Comparison of ENCODE assay signal across 19 cellular contexts in genomic region chr18:74411475-74411874, GRCh38. TPM values are rescaled to one million over a fixed set of nuclear protein-coding genes. Genes with fewer than 3 reads are reported as not detected.
A peak's percentile ranks its signal among the peaks of the same experiment; 100 is the strongest.
DNase-seq lines count a peak whose midpoint lies in the region; FAIRE-seq and TF ChIP-seq lines count a peak whose summit lies in the region.
"Had no signal": no experiment of that assay in that cellular context is flagged by ENCODE, and none has a peak within 500 bp of the region (broad histone marks: within the 10 kb centered on the region; RNA-seq: fewer than 3 reads in every experiment).

No MANE protein-coding gene starts in this region.

- H3K23ac ChIP-seq in H1 (ENCODE audit: insufficient read length), result no peak overlapping the region

- no peak overlapping the region for H2AFZ ChIP-seq in H1 (ENCODE audit: low read length)

- peaks cover 29% of the 10 kb centered on the region for H3K27me3 Mint-ChIP-seq in activated naive CD4-positive, alpha-beta T cell treated with anti-CD3 and anti-CD28 coated beads, Interleukin-2, amount 10 ng/mL, durations not matched to agents 7 days and 5 days
- H3K27me3 Mint-ChIP-seq in T-helper 1 cell treated with Interleukin-12 subunit alpha and Interleukin-12 subunit beta and Interleukin-4 antibody, amounts not matched to agents 30 μg/mL and 1 μg/mL, for 36 hours (ENCODE audit: low read depth), result peaks cover 3% of the 10 kb centered on the region

- no peak overlapping the region; the same call in 1 of the 2 replicates for H3K18ac ChIP-seq in H1 (ENCODE audit: extremely low read depth, low read length)

- H3K9ac ChIP-seq in H1 (replicated peaks in 1 of 4; ENCODE audit: extremely low read depth in 1 of 4, low read depth in 3 of 4, low read length in 3 of 4), result no peak overlapping the region

- no peak overlapping the region for H3K4me2 ChIP-seq in H1 (ENCODE audit: insufficient read depth in 1 of 2, low read depth in 2 of 2, low read length in 2 of 2)

- peaks cover 0 to 10% (median 5%) of the 10 kb centered on the region in 4 experiments; a peak in 6 of 7 replicates for H3K4me1 ChIP-seq in H1 (replicated peaks in 1 of 4; ENCODE audit: control insufficient read depth in 3 of 4, insufficient read depth in 4 of 4, low read length in 3 of 4)
- no peaks in the 10 kb centered on the region for H3K4me1 ChIP-seq in stomach
- H3K4me1 ChIP-seq in sigmoid colon, result peaks cover 0 to 10% (median 3%) of the 10 kb centered on the region in 4 donors
- H3K4me1 ChIP-seq: Caco-2, HAP-1 had no signal

- intact Hi-C loops in stomach (cut with DNase I; ENCODE audit: low total_unique reads) (no loop called here), sigmoid colon (cut with DNase I) (no loop called here)

- 0 out of 2 replicates have a peak overlapping the region, but pooled peaks have one; percentile 49 for H2BK5ac ChIP-seq in H1 (ENCODE audit: low read depth, low read length)

- no peak overlapping the region for H3K14ac ChIP-seq in H1 (ENCODE audit: insufficient read length)

- H2BK120ac ChIP-seq in H1 (replicated peaks; ENCODE audit: low read depth, low read length), result no peak overlapping the region

- H3K36me3 ChIP-seq in H1 (ENCODE audit: control insufficient read depth in 2 of 4, insufficient read depth in 4 of 4, low read length in 3 of 4), result no peaks in the 10 kb centered on the region
- H3K36me3 ChIP-seq in stomach, result no peaks in the 10 kb centered on the region
- no peaks in the 10 kb centered on the region for H3K36me3 ChIP-seq in sigmoid colon
- H3K36me3 ChIP-seq: HAP-1 had no signal

- no peak overlapping the region for H2BK12ac ChIP-seq in H1 (ENCODE audit: low read depth, low read length)

- TF ChIP-seq EP300 in H1 (IDR thresholded peaks at IDR 0.05; ENCODE audit: borderline replicate concordance in 1 of 2, low read depth in 2 of 2, low read length in 2 of 2) (no peak), stomach (IDR thresholded peaks at IDR 0.05) (no peak), sigmoid colon (IDR thresholded peaks at IDR 0.05) (no peak)

- no peak overlapping the region for H3K4me3 ChIP-seq in H1 (ENCODE audit: extremely low read depth in 1 of 4, insufficient read depth in 2 of 4, low read depth in 3 of 4, low read length in 4 of 4)
- no peak overlapping the region for H3K4me3 ChIP-seq in stomach
- no peak overlapping the region for H3K4me3 ChIP-seq in sigmoid colon
- H3K4me3 ChIP-seq: HAP-1 had no signal

- no peaks in the 10 kb centered on the region for H3K9me3 ChIP-seq in H1 (ENCODE audit: insufficient read depth in 2 of 2, low read depth in 1 of 2, low read length in 1 of 2)
- no peaks in the 10 kb centered on the region for H3K9me3 ChIP-seq in stomach
- H3K9me3 ChIP-seq in sigmoid colon, result no peaks in the 10 kb centered on the region
- H3K9me3 ChIP-seq: Caco-2, HAP-1 had no signal

- H4K5ac ChIP-seq in H1 (ENCODE audit: insufficient read length, low read depth, low read length), result no peak overlapping the region

- TF ChIP-seq CTCF in H1 (IDR thresholded peaks at IDR 0.05; ENCODE audit: control extremely low read depth in 1 of 3, insufficient read depth in 1 of 3, low read depth in 1 of 3, low read length in 3 of 3), result no peak
- no peak for TF ChIP-seq CTCF in stomach (IDR thresholded peaks at IDR 0.05)
- TF ChIP-seq CTCF in GM20000 (IDR thresholded peaks at IDR 0.05; ENCODE audit: extremely low read depth, missing control alignments), result no peak
- no peak for TF ChIP-seq CTCF in sigmoid colon (IDR thresholded peaks at IDR 0.05)

- H3K79me2 ChIP-seq in H1 (ENCODE audit: control insufficient read depth in 1 of 2, insufficient read depth in 2 of 2, low read length in 2 of 2), result no peaks in the 10 kb centered on the region

- no peak for FAIRE-seq in H1 (lab: Jason Lieb, UNC)
- FAIRE-seq: HTR-8/SVneo had no signal

- no peak overlapping the region for H3K4ac ChIP-seq in H1 (replicated peaks; ENCODE audit: insufficient read length, low read depth, low read length)

- H4K20me1 ChIP-seq in H1 (replicated peaks in 1 of 2; ENCODE audit: control insufficient read depth in 1 of 2, insufficient read depth in 2 of 2, low read length in 2 of 2), result no peaks in the 10 kb centered on the region

- H3K4me3 Mint-ChIP-seq in activated naive CD4-positive, alpha-beta T cell treated with anti-CD3 and anti-CD28 coated beads, Interleukin-2, amount 10 ng/mL, durations not matched to agents 7 days and 5 days, result no peak overlapping the region
- peak overlapping the region; percentile 42 for H3K4me3 Mint-ChIP-seq in T-helper 1 cell treated with Interleukin-12 subunit alpha and Interleukin-12 subunit beta and Interleukin-4 antibody, amounts not matched to agents 30 μg/mL and 1 μg/mL, for 36 hours

- no peak overlapping the region for H3K27ac ChIP-seq in H1 (ENCODE audit: low read depth, low read length)
- H3K27ac ChIP-seq in stomach, result no peak overlapping the region
- no peak overlapping the region for H3K27ac ChIP-seq in sigmoid colon
- H3K27ac ChIP-seq: HL-60, RWPE1 had no signal

- H3K27ac Mint-ChIP-seq in activated naive CD4-positive, alpha-beta T cell treated with anti-CD3 and anti-CD28 coated beads, Interleukin-2, amount 10 ng/mL, durations not matched to agents 7 days and 5 days, result no peak overlapping the region
- H3K27ac Mint-ChIP-seq in T-helper 1 cell treated with Interleukin-12 subunit alpha and Interleukin-12 subunit beta and Interleukin-4 antibody, amounts not matched to agents 30 μg/mL and 1 μg/mL, for 36 hours, result peak overlapping the region; percentile 69
- H3K27ac Mint-ChIP-seq: CD4-positive, CD25-positive, alpha-beta regulatory T cell had no signal

- H3K9me3 Mint-ChIP-seq in activated naive CD4-positive, alpha-beta T cell treated with anti-CD3 and anti-CD28 coated beads, Interleukin-2, amount 10 ng/mL, durations not matched to agents 7 days and 5 days, result peaks cover 3% of the 10 kb centered on the region
- H3K9me3 Mint-ChIP-seq in T-helper 1 cell treated with Interleukin-12 subunit alpha and Interleukin-12 subunit beta and Interleukin-4 antibody, amounts not matched to agents 30 μg/mL and 1 μg/mL, for 36 hours, result no peaks in the 10 kb centered on the region

- 94% methylated on average over 8 of the region's 9 CpGs; no CpG with 5 or more reads in 1 of the 2 experiments for WGBS in H1 (ENCODE audit: extremely low coverage in 1 of 2, insufficient coverage in 1 of 2, insufficient read length in 1 of 2, insufficient replicate concordance in 2 of 2, low coverage in 1 of 2, low lambda C conversion rate in 2 of 2, missing lambda C conversion rate in 1 of 2), 2 experiments
- WGBS in stomach, 5 donors, result 80 to 90% (median 82%) methylated on average over 9 of the region's 9 CpGs
- 82 to 87% methylated on average over 9 of the region's 9 CpGs for WGBS in sigmoid colon, 2 donors

- H2BK20ac ChIP-seq in H1 (ENCODE audit: low read length), result no peak overlapping the region

- no peaks in the 10 kb centered on the region for H3K79me1 ChIP-seq in H1 (ENCODE audit: low read depth, low read length)

- no peak overlapping the region for H4K8ac ChIP-seq in H1 (ENCODE audit: extremely low read depth, insufficient read depth, low read length)

- TF ChIP-seq RAD21 in H1 (IDR thresholded peaks at IDR 0.05 in 1 of 2, conservative IDR thresholded peaks at IDR 0.05 in 1 of 2; ENCODE audit: low read depth in 2 of 2, low read length in 2 of 2), result no peak

- POLR2A ChIA-PET in H1 (lab: Charles Lee; ENCODE audit: partially characterized antibody), result interaction anchor here (1.2 kb wide), 1 partner anchor 193 kb away, joined by 3 read pairs; no protein-coding TSS in a partner anchor

- peaks cover 12% of the 10 kb centered on the region for H3K36me3 Mint-ChIP-seq in activated naive CD4-positive, alpha-beta T cell treated with anti-CD3 and anti-CD28 coated beads, Interleukin-2, amount 10 ng/mL, durations not matched to agents 7 days and 5 days
- H3K36me3 Mint-ChIP-seq in T-helper 1 cell treated with Interleukin-12 subunit alpha and Interleukin-12 subunit beta and Interleukin-4 antibody, amounts not matched to agents 30 μg/mL and 1 μg/mL, for 36 hours (ENCODE audit: low read depth), result peaks cover 2% of the 10 kb centered on the region

- CTCF ChIA-PET in activated naive CD4-positive, alpha-beta T cell treated with anti-CD3 and anti-CD28 coated beads, Interleukin-2, amount 10 ng/mL, durations not matched to agents 7 days and 5 days (lab: Charles Lee), result no interaction called here
- CTCF ChIA-PET in H1 (lab: Charles Lee; ENCODE audit: partially characterized antibody), result interaction anchor here (1.2 to 1.3 kb wide), 2 partner anchors 23 to 33 kb away, joined by 3 read pairs; no protein-coding TSS in a partner anchor

- H4K91ac ChIP-seq in H1 (replicated peaks; ENCODE audit: insufficient read length, low read length), result no peak overlapping the region

- peaks cover 46% of the 10 kb centered on the region for H3K4me1 Mint-ChIP-seq in activated naive CD4-positive, alpha-beta T cell treated with anti-CD3 and anti-CD28 coated beads, Interleukin-2, amount 10 ng/mL, durations not matched to agents 7 days and 5 days
- peaks cover 28% of the 10 kb centered on the region for H3K4me1 Mint-ChIP-seq in T-helper 1 cell treated with Interleukin-12 subunit alpha and Interleukin-12 subunit beta and Interleukin-4 antibody, amounts not matched to agents 30 μg/mL and 1 μg/mL, for 36 hours (ENCODE audit: low read depth)

- H3K27me3 ChIP-seq in H1 (replicated peaks in 1 of 4; ENCODE audit: control insufficient read depth in 3 of 4, extremely low read depth in 1 of 4, insufficient read depth in 3 of 4, low read length in 3 of 4), result no peaks in the 10 kb centered on the region
- peaks cover 0 to 21% (median 0%) of the 10 kb centered on the region in 3 donors for H3K27me3 ChIP-seq in stomach
- H3K27me3 ChIP-seq in sigmoid colon, result no peaks in the 10 kb centered on the region

- no peak overlapping the region for H2AK5ac ChIP-seq in H1 (ENCODE audit: low read depth, low read length)

- no peak overlapping the region for H3K56ac ChIP-seq in H1 (replicated peaks; ENCODE audit: insufficient read length, low read depth, low read length)

- H2BK15ac ChIP-seq in H1 (ENCODE audit: low read length), result no peak overlapping the region

- no peaks in the 10 kb centered on the region for H3K23me2 ChIP-seq in H1 (ENCODE audit: low read depth, low read length)

- TF ChIP-seq POLR2A in H1 (IDR thresholded peaks at IDR 0.05; ENCODE audit: control extremely low read depth in 1 of 2, low read depth in 2 of 2, low read length in 2 of 2), result no peak
- TF ChIP-seq POLR2A in stomach (IDR thresholded peaks at IDR 0.05), result no peak
- no peak for TF ChIP-seq POLR2A in sigmoid colon (IDR thresholded peaks at IDR 0.05)

- DNase-seq in activated naive CD4-positive, alpha-beta T cell treated with anti-CD3 and anti-CD28 coated beads, Interleukin-2, amount 10 ng/mL, durations not matched to agents 7 days and 5 days, result peak; percentile 38
- no peak for DNase-seq in activated naive CD4-positive, alpha-beta T cell treated with Interleukin-2 at 50 U/mL for 16 hours
- DNase-seq in H1 (ENCODE audit: low read depth in 1 of 2, low spot score in 2 of 2) (no peak), stomach (peak; percentile 14), GM20000 (ENCODE audit: low spot score) (no peak), sigmoid colon (no peak), OCI-M1 (lab: John Stamatoyannopoulos, UW) (no peak)
- DNase-seq: ACHN; AML-193; Caco-2; CD4-positive, CD25-positive, alpha-beta regulatory T cell; DMS53; NCI-H526 treated with DMSO at 0.1 percent for 48 hours had no signal

RNA-seq across cellular contexts. Expression of gene DIPK1C, which starts 45.6 kb away (rescaled TPM):
- total RNA-seq in H1 (2021; fragmentation: NEBNext Ultra II Directional; extraction: Animal tissue kit (Norgen Biotek cat#: 25700)), result not detected in 2 replicates
- polyA plus RNA-seq in H1 (2011; rRNA removed), result 0.08 TPM in 1 of 2 replicates, not detected in the other
- not detected for polyA plus RNA-seq in H1 (2011; cell fraction: cytosol; rRNA removed)
- not detected for polyA plus RNA-seq in H1 (2011; cell fraction: nucleus; rRNA removed)
- 0.13 TPM in 1 of 4 replicates, not detected in the others for polyA plus RNA-seq in H1 (2012, experiment 1 of 2)
- polyA plus RNA-seq in H1 (2012, experiment 2 of 2), result not detected
- polyA plus RNA-seq in H1 (2013, experiment 1 of 2), result not detected
- polyA plus RNA-seq in H1 (2013, experiment 2 of 2), result not detected
- not detected in 2 replicates for polyA minus RNA-seq in H1 (2011; rRNA and poly(A)+ RNA removed)
- polyA minus RNA-seq in H1 (2011; cell fraction: cytosol; rRNA and poly(A)+ RNA removed), result not detected
- polyA minus RNA-seq in H1 (2011; cell fraction: nucleus; rRNA and poly(A)+ RNA removed), result not detected
- total RNA-seq in stomach, result 1 to 10 TPM in 2 of 5 donors, not detected in 3; 1.8 to 2.3 TPM
- 1 to 10 TPM in 2 of 3 donors, under 1 TPM in 1; 0.55 to 2.3 (median 1.8) TPM for polyA plus RNA-seq in stomach
- 1 to 10 TPM in 2 of 4 donors, under 1 TPM in 1, not detected in 1; 0.82 to 1.1 (median 1.1) TPM for total RNA-seq in sigmoid colon
- polyA plus RNA-seq in sigmoid colon, result under 1 TPM in 1 of 3 donors, not detected in 2; 0.48 TPM
- total RNA-seq: Caco-2; CD4-positive, CD25-positive, alpha-beta regulatory T cell; LHCN-M2 had no signal
- polyA plus RNA-seq: CD4-positive, CD25-positive, alpha-beta regulatory T cell had no signal

Comparison
In these comparisons a context has a peak if more than half of its experiments do, and no peak if none do; other contexts are left out.
1. DNase-seq: peak in activated naive CD4-positive, alpha-beta T cell treated with anti-CD3 and anti-CD28 coated beads, Interleukin-2, amount 10 ng/mL, durations not matched to agents 7 days and 5 days (single experiment) and stomach (single experiment); none in activated naive CD4-positive, alpha-beta T cell treated with Interleukin-2 at 50 U/mL for 16 hours (single experiment), H1 (0 of 2), GM20000 (single experiment), sigmoid colon (single experiment) and OCI-M1 (single experiment).